Comparison of ENCODE assay signal across 25 cellular contexts in genomic region chr10:72888151-72888638, GRCh38. TPM values are rescaled to one million over a fixed set of nuclear protein-coding genes. Genes with fewer than 3 reads are reported as not detected.
DNase-seq lines count a peak whose midpoint lies in the region; ATAC-seq and TF ChIP-seq lines count a peak whose summit lies in the region.
"Had no signal": no experiment of that assay in that cellular context is flagged by ENCODE, and none has a peak within 500 bp of the region (broad histone marks: within the 10 kb centered on the region; RNA-seq: fewer than 3 reads in every experiment).

No MANE protein-coding gene starts in this region.

- intact Hi-C loops in cardiac septum (cut with DNase I), result no loop called here

- H2BK120ac ChIP-seq in H9 (ENCODE audit: low read depth, low read length, poor library complexity, severe bottlenecking), result no peak overlapping the region

- H3K27ac Mint-ChIP-seq in H9 (peak overlapping the region in 2 of 3 experiments; percentile 15 to 33; a peak in 5 of 7 replicates), endodermal cell (peak overlapping the region; percentile 53)
- H3K27ac Mint-ChIP-seq: B cell; CD4-positive, alpha-beta T cell had no signal

- peaks cover 35 to 38% of the 10 kb centered on the region in 2 experiments for H3K4me1 Mint-ChIP-seq in H9
- no peaks in the 10 kb centered on the region for H3K4me1 Mint-ChIP-seq in endodermal cell

- H2BK20ac ChIP-seq in H9 (ENCODE audit: low read depth, low read length, poor library complexity, severe bottlenecking), result no peak overlapping the region

- no peaks in the 10 kb centered on the region for H3K9me3 Mint-ChIP-seq in H9
- H3K9me3 Mint-ChIP-seq in endodermal cell, result no peaks in the 10 kb centered on the region
- H3K9me3 Mint-ChIP-seq: CD4-positive, alpha-beta T cell had no signal

- no peak overlapping the region for H3K4me3 ChIP-seq in cardiac muscle cell
- no peak overlapping the region for H3K4me3 ChIP-seq in endodermal cell (ENCODE audit: low read length)
- no peak overlapping the region for H3K4me3 ChIP-seq in neutrophil (ENCODE audit: low read depth in 1 of 2, low read length in 1 of 2)

- no peak overlapping the region for H2BK12ac ChIP-seq in H9 (ENCODE audit: insufficient read length, low read depth, low read length)

- H3K9me3 ChIP-seq in cardiac muscle cell (ENCODE audit: low read depth), result no peaks in the 10 kb centered on the region
- H3K9me3 ChIP-seq in H9 (ENCODE audit: control insufficient read depth, low read depth, low read length), result no peaks in the 10 kb centered on the region
- H3K9me3 ChIP-seq in endodermal cell (ENCODE audit: control insufficient read depth, low read length), result peaks cover 4% of the 10 kb centered on the region
- H3K9me3 ChIP-seq in neutrophil, result no peaks in the 10 kb centered on the region

- no peaks in the 10 kb centered on the region; the same call in 1 of the 2 replicates for H3K27me3 Mint-ChIP-seq in H9 (ENCODE audit: low read depth)
- no peaks in the 10 kb centered on the region for H3K27me3 Mint-ChIP-seq in endodermal cell (ENCODE audit: insufficient read depth)
- H3K27me3 Mint-ChIP-seq: B cell; CD4-positive, alpha-beta T cell had no signal

- no peak overlapping the region for H3T11ph ChIP-seq in H9 (ENCODE audit: low read length)

- no peak for ATAC-seq in HG02759 (IDR thresholded peaks at IDR 0.05; ENCODE audit: unreplicated experiment)
- no peak for ATAC-seq in GM21381 (IDR thresholded peaks at IDR 0.05; ENCODE audit: unreplicated experiment)
- ATAC-seq: HepG2, Panc1 had no signal

- no peak overlapping the region for H3K56ac ChIP-seq in H9 (ENCODE audit: insufficient read length, low read depth, low read length)

- H3K36me3 Mint-ChIP-seq in H9 (ENCODE audit: insufficient read depth in 1 of 3, low read depth in 3 of 3) (peaks cover 16 to 39% (median 21%) of the 10 kb centered on the region in 3 experiments), endodermal cell (ENCODE audit: low read depth) (peaks cover 47% of the 10 kb centered on the region)

- H3K4me2 ChIP-seq in H9 (ENCODE audit: insufficient read depth, insufficient read length, low read length), result no peak overlapping the region

- no peak overlapping the region for H3K18ac ChIP-seq in H9 (ENCODE audit: insufficient read length, low read depth, low read length)

- H4K8ac ChIP-seq in H9 (replicated peaks; ENCODE audit: insufficient read length, low read depth, low read length), result no peak overlapping the region

- no peaks in the 10 kb centered on the region for H3K79me2 ChIP-seq in H9 (ENCODE audit: insufficient read depth, low read length)

- no peaks in the 10 kb centered on the region for H3K36me3 ChIP-seq in cardiac muscle cell
- peaks cover 38% of the 10 kb centered on the region for H3K36me3 ChIP-seq in endodermal cell (ENCODE audit: control insufficient read depth, insufficient read depth, low read length)
- peaks cover 51% of the 10 kb centered on the region for H3K36me3 ChIP-seq in neutrophil

- H2BK5ac ChIP-seq in H9 (ENCODE audit: insufficient read length, low read length), result no peak overlapping the region

- H3K4ac ChIP-seq in H9 (ENCODE audit: low read depth, low read length), result no peak overlapping the region

- H3K79me1 ChIP-seq in H9 (ENCODE audit: insufficient read depth, low read depth, low read length, poor library complexity, severe bottlenecking), result no peaks in the 10 kb centered on the region

- H3K9ac ChIP-seq in H9 (ENCODE audit: extremely low read depth, insufficient read length, low read length), result no peak overlapping the region
- no peak overlapping the region for H3K9ac ChIP-seq in endodermal cell (ENCODE audit: extremely low read depth, low read length, poor library complexity, severe bottlenecking)

- no peaks in the 10 kb centered on the region for H3K23me2 ChIP-seq in H9 (ENCODE audit: insufficient read length, low read depth, low read length, poor library complexity, severe bottlenecking)

- no peak for TF ChIP-seq CTCF in cardiac muscle cell (IDR thresholded peaks at IDR 0.05; ENCODE audit: low read depth, low read length)
- TF ChIP-seq CTCF in H9 (conservative IDR thresholded peaks at IDR 0.05), result no peak
- TF ChIP-seq CTCF in endodermal cell (conservative IDR thresholded peaks at IDR 0.05), result no peak
- no peak for TF ChIP-seq CTCF in neutrophil (IDR thresholded peaks at IDR 0.05)

- H3K27me3 ChIP-seq in cardiac muscle cell (no peaks in the 10 kb centered on the region), H9 (ENCODE audit: insufficient read depth, low read length) (no peaks in the 10 kb centered on the region), endodermal cell (ENCODE audit: control insufficient read depth, insufficient read depth, low read length, poor library complexity, severe bottlenecking) (no peaks in the 10 kb centered on the region), neutrophil (no peaks in the 10 kb centered on the region)

- DNase-seq in cardiac muscle cell (ENCODE audit: low read depth in 1 of 2, low spot score in 1 of 2), result no peak
- DNase-seq in cardiac septum (ENCODE audit: low spot score), result no peak
- no peak for DNase-seq in H9
- no peak for DNase-seq in endodermal cell
- no peak for DNase-seq in DMS79 treated with DMSO at 0.1 percent for 48 hours (lab: John Stamatoyannopoulos, UW)
- DNase-seq: CD4-positive, alpha-beta T cell; COR-L47; DMS79; GOT3; KBM-7; MM.1S; NCI-H1048; NCI-H1436; NCI-H187 treated with DMSO at 0.1 percent for 48 hours; NCI-H2107; NCI-H2227 treated with DMSO at 0.1 percent for 48 hours; NCI-H510A had no signal

- no peaks in the 10 kb centered on the region for H4K20me1 ChIP-seq in H9 (ENCODE audit: control insufficient read depth, insufficient read depth, insufficient read length)

- H3K27ac ChIP-seq in cardiac muscle cell, result peak overlapping the region; percentile 69
- no peak overlapping the region for H3K27ac ChIP-seq in H9 (ENCODE audit: insufficient read length, low read depth, low read length)
- no peak overlapping the region for H3K27ac ChIP-seq in endodermal cell (ENCODE audit: low read depth, low read length)
- H3K27ac ChIP-seq in neutrophil, result peak overlapping the region; percentile 76
- H3K27ac ChIP-seq: HL-60 had no signal

- H3K23ac ChIP-seq in H9 (ENCODE audit: insufficient read length, low read depth, low read length), result no peak overlapping the region

- no peak overlapping the region for H2AK5ac ChIP-seq in H9 (ENCODE audit: insufficient read length, low read length)

- no peak overlapping the region for H3K14ac ChIP-seq in H9 (ENCODE audit: insufficient read depth, low read length)

- H3K4me3 Mint-ChIP-seq in H9 (no peak overlapping the region), endodermal cell (no peak overlapping the region)
- H3K4me3 Mint-ChIP-seq: CD4-positive, alpha-beta T cell had no signal

- peaks cover 9% of the 10 kb centered on the region for H3K4me1 ChIP-seq in cardiac muscle cell (ENCODE audit: low read depth)
- H3K4me1 ChIP-seq in H9 (ENCODE audit: insufficient read depth, low read length), result peaks cover 12% of the 10 kb centered on the region; the same call in 1 of the 2 replicates
- H3K4me1 ChIP-seq in endodermal cell (ENCODE audit: control insufficient read depth, insufficient read depth, low read length), result no peaks in the 10 kb centered on the region
- peaks cover 14 to 16% of the 10 kb centered on the region in 2 experiments for H3K4me1 ChIP-seq in neutrophil (ENCODE audit: control insufficient read depth in 1 of 2, insufficient read depth in 1 of 2, low read depth in 1 of 2, low read length in 1 of 2)

- no CpG with 5 or more reads among the region's 7 CpGs for WGBS in H9 (ENCODE audit: extremely low coverage, insufficient read length, low lambda C conversion rate)
- 93 to 100% methylated on average over 3 to 7 of the region's 7 CpGs for WGBS in endodermal cell (ENCODE audit: insufficient coverage in 1 of 2, insufficient read length in 1 of 2), 2 experiments

- H4K91ac ChIP-seq in H9 (ENCODE audit: insufficient read length, low read depth, low read length), result no peak overlapping the region

- H2BK15ac ChIP-seq in H9 (ENCODE audit: low read depth, low read length), result no peak overlapping the region

- no peak overlapping the region for H2AFZ ChIP-seq in H9 (ENCODE audit: low read length)

- H4K5ac ChIP-seq in H9 (ENCODE audit: insufficient read length, low read depth, low read length), result no peak overlapping the region

RNA-seq across cellular contexts. Expression of gene OIT3, which starts 5.3 kb away (rescaled TPM):
- 3.5 and 7.0 TPM in 2 replicates for total RNA-seq in cardiac muscle cell
- polyA plus RNA-seq in cardiac muscle cell, result 1.1 and 13.4 TPM in 2 replicates
- 0.32 TPM for total RNA-seq in cardiac septum
- not detected in 2 replicates for total RNA-seq in H9 (2021)
- under 1 TPM in 1 of 2 donors, not detected in 1; 0.13 TPM for total RNA-seq in endodermal cell
- polyA plus RNA-seq in endodermal cell (2013, experiment 1 of 2), result not detected
- polyA plus RNA-seq in endodermal cell (2013, experiment 2 of 2), result not detected
- total RNA-seq: B cell; CD4-positive, alpha-beta T cell; HepG2; HT-29 had no signal
- polyA plus RNA-seq: HepG2 had no signal

Comparison
In these comparisons a context has a peak if more than half of its experiments do, and no peak if none do; other contexts are left out.
1. H3K27ac ChIP-seq: peak in cardiac muscle cell (single experiment) and neutrophil (single experiment); none in H9 (single experiment) and endodermal cell (single experiment).